Comparison of ENCODE assay signal across 11 cellular contexts in the genomic region with DNA sequence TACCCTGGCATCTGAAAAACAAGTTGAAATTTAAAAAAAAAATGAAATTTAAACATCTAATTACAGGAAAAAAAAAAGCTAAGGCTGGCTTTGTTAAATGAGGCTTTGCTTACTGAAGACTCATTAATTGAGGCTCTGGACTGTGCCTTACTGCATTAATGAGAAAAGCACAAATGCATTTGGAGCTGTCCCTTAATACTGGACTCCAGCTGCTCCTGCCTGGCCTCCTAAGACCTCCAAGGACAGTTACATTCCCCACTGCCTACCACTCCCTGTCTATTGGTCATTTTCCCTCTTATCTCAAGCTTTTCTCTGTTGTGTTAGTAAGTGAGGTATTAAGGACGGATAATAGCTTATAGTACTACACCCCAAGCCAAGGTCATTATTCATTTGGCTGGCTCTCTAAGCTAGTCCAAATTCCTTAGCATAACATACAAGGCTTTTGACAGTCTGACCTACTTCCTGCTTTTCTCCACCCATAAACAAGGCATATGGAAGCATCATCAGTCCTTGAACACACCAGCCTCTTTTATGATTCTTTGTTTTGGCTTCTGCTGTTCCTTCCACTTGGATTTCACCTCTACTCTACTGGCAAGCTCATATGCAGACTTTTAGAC.
A peak's percentile ranks its signal among the peaks of the same experiment; 100 is the strongest.
DNase-seq lines count a peak whose midpoint lies in the region; ATAC-seq and TF ChIP-seq lines count a peak whose summit lies in the region.
"Had no signal": no experiment of that assay in that cellular context is flagged by ENCODE, and none has a peak within 500 bp of the region (broad histone marks: within the 10 kb centered on the region; RNA-seq: fewer than 3 reads in every experiment).

No MANE protein-coding gene starts in this region.

- WGBS in adrenal gland, 4 donors = 13 to 25% (median 21%) methylated on average over 1 of the region's 1 CpG
- 100% methylated on average over 1 of the region's 1 CpG; no CpG with 5 or more reads in 1 of the 2 experiments for WGBS in endodermal cell (ENCODE audit: insufficient coverage in 1 of 2, insufficient read length in 1 of 2), 2 experiments
- 13 to 39% (median 21%) methylated on average over 1 of the region's 1 CpG for WGBS in stomach, 5 donors

- H3K36me3 ChIP-seq in adrenal gland (replicated peaks in 1 of 2) (peaks cover 0 to 17% of the 10 kb centered on the region in 2 donors), endodermal cell (ENCODE audit: control insufficient read depth, insufficient read depth, low read length) (peaks cover 50% of the 10 kb centered on the region), stomach (peaks cover 0 to 38% (median 36%) of the 10 kb centered on the region in 4 donors)

- TF ChIP-seq EP300 in stomach (IDR thresholded peaks at IDR 0.05) = no peak

- H3K9me3 ChIP-seq in adrenal gland (replicated peaks in 1 of 3) = no peaks in the 10 kb centered on the region
- H3K9me3 ChIP-seq in endodermal cell (ENCODE audit: control insufficient read depth, low read length) = no peaks in the 10 kb centered on the region
- no peaks in the 10 kb centered on the region for H3K9me3 ChIP-seq in stomach
- H3K9me3 ChIP-seq: Caco-2 had no signal

- H3K4me1 Mint-ChIP-seq in endodermal cell = peaks cover 5% of the 10 kb centered on the region

- peaks cover 26% of the 10 kb centered on the region for H3K36me3 Mint-ChIP-seq in endodermal cell (ENCODE audit: low read depth)

- H3K27me3 ChIP-seq in adrenal gland (no peaks in the 10 kb centered on the region), endodermal cell (ENCODE audit: control insufficient read depth, insufficient read depth, low read length, poor library complexity, severe bottlenecking) (no peaks in the 10 kb centered on the region), stomach (no peaks in the 10 kb centered on the region)

- peaks cover 1% of the 10 kb centered on the region for H3K9me3 Mint-ChIP-seq in endodermal cell

- H3K4me1 ChIP-seq in adrenal gland (replicated peaks in 1 of 2) = peaks cover 0 to 22% of the 10 kb centered on the region in 2 donors
- H3K4me1 ChIP-seq in endodermal cell (ENCODE audit: control insufficient read depth, insufficient read depth, low read length) = no peaks in the 10 kb centered on the region
- H3K4me1 ChIP-seq in stomach = peaks cover under 1 to 18% (median 11%) of the 10 kb centered on the region in 4 donors

- H3K27ac Mint-ChIP-seq in endodermal cell = no peak overlapping the region

- H3K27me3 Mint-ChIP-seq in endodermal cell (ENCODE audit: insufficient read depth) = no peaks in the 10 kb centered on the region

- H3K4me3 ChIP-seq in AG10803 (ENCODE audit: low read length) = no peak overlapping the region
- no peak overlapping the region for H3K4me3 ChIP-seq in adrenal gland
- H3K4me3 ChIP-seq in endodermal cell (ENCODE audit: low read length) = no peak overlapping the region
- no peak overlapping the region for H3K4me3 ChIP-seq in stomach
- H3K4me3 ChIP-seq: SK-N-MC had no signal

- intact Hi-C loops in adrenal gland (cut with DNase I) (loop anchor here in 1 of 2 donors (10.0 kb wide), 1 partner anchor 74 kb away; no protein-coding TSS in a partner anchor), stomach (cut with DNase I; ENCODE audit: low total_unique reads) (no loop called here)

- peak; percentile 55 for DNase-seq in AG10803 (ENCODE audit: low read depth)
- DNase-seq in adrenal gland = peak in 2 of 7 donors; percentile 38 to 45
- peak; percentile 10 for DNase-seq in glomerular endothelial cell (ENCODE audit: extremely low read depth, low read depth, low spot score)
- no peak for DNase-seq in omental fat pad (ENCODE audit: low spot score)
- DNase-seq in endodermal cell = no peak
- no peak for DNase-seq in inferior parietal cortex (ENCODE audit: extremely low spot score)
- DNase-seq in stomach = no peak
- DNase-seq: activated naive CD4-positive, alpha-beta T cell treated with Interleukin-2 at 50 U/mL for 16 hours; Caco-2 had no signal

- no peak overlapping the region for H3K9ac ChIP-seq in endodermal cell (ENCODE audit: extremely low read depth, low read length, poor library complexity, severe bottlenecking)

- TF ChIP-seq CTCF in AG10803 (conservative IDR thresholded peaks at IDR 0.05; ENCODE audit: low read length) (no peak), adrenal gland (IDR thresholded peaks at IDR 0.05) (no peak), omental fat pad (IDR thresholded peaks at IDR 0.05) (no peak), endodermal cell (conservative IDR thresholded peaks at IDR 0.05) (no peak), stomach (IDR thresholded peaks at IDR 0.05) (no peak)

- H3K4me3 Mint-ChIP-seq in endodermal cell = no peak overlapping the region

- peak; percentile 67 for ATAC-seq in omental fat pad (ENCODE audit: low FRiP score)
- no peak for ATAC-seq in GM18870 (IDR thresholded peaks at IDR 0.05; ENCODE audit: unreplicated experiment)

- TF ChIP-seq POLR2A in adrenal gland (IDR thresholded peaks at IDR 0.05) (no peak), stomach (IDR thresholded peaks at IDR 0.05) (no peak)

- H3K27ac ChIP-seq in adrenal gland (peak overlapping the region in 3 of 5 donors; percentile 39 to 62 (median 41)), endodermal cell (ENCODE audit: low read depth, low read length) (no peak overlapping the region), stomach (no peak overlapping the region)
- H3K27ac ChIP-seq: SK-N-MC had no signal

Comparison
In these comparisons a context has a peak if more than half of its experiments do, and no peak if none do; other contexts are left out.
1. DNase-seq: peak in AG10803 (single experiment) and glomerular endothelial cell (single experiment); none in omental fat pad (single experiment), endodermal cell (single experiment), inferior parietal cortex (single experiment) and stomach (single experiment).
2. H3K27ac ChIP-seq: peak in adrenal gland (3 of 5); none in endodermal cell (single experiment) and stomach (0 of 5).